ENCODE assay signal across 26 cellular contexts in the genomic region with DNA sequence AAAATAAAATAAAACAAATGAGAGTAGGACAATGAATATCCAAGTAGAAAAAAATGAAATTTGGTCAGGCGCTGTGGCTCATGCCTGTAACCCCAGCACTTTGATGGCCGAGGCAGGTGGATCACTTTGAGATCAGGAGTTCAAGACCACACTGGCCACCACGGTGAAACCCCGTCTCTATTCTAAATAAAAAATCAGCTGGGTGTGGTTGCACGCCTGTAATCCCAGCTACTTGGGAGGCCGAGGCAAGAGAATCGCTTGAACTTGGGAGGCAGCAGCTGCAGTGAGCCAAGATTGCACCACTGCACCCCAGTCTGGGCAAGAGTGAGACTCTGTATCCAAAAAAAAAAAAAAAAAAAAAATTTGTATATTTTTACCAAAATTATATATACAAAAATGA. TPM values are rescaled to one million over a fixed set of nuclear protein-coding genes. Genes with fewer than 3 reads are reported as not detected.
DNase-seq lines count a peak whose midpoint lies in the region; ATAC-seq, FAIRE-seq and TF ChIP-seq lines count a peak whose summit lies in the region.
"Had no signal": no experiment of that assay in that cellular context is flagged by ENCODE, and none has a peak within 500 bp of the region (broad histone marks: within the 10 kb centered on the region; RNA-seq: fewer than 3 reads in every experiment).

No MANE protein-coding gene starts in this region.

- H3K4me2 ChIP-seq in mammary epithelial cell (ENCODE audit: insufficient read depth, low read depth, low read length): peak overlapping the region; percentile 60
- H3K4me2 ChIP-seq in keratinocyte (ENCODE audit: control insufficient read depth, extremely low read depth, insufficient read depth, low read depth, low read length): peak overlapping the region; percentile 67
- H3K4me2 ChIP-seq: A549, BLaER1 had no signal

- H3K4me1 ChIP-seq in mammary epithelial cell (ENCODE audit: insufficient read depth, low read length) (peaks cover 10% of the 10 kb centered on the region), breast epithelium (no peaks in the 10 kb centered on the region), esophagus (ENCODE audit: control insufficient read depth in 2 of 2, insufficient read depth in 2 of 2, low read length in 1 of 2) (no peaks in the 10 kb centered on the region), keratinocyte (ENCODE audit: control insufficient read depth, extremely low read depth, insufficient read depth, low read length) (peaks cover 12% of the 10 kb centered on the region)
- H3K4me1 ChIP-seq: BE2C, BLaER1 had no signal

- CTCF ChIA-PET in mammary epithelial cell (lab: Charles Lee; ENCODE audit: low non-redundant PET): no interaction called here

- no peak for FAIRE-seq in keratinocyte (lab: Jason Lieb, UNC)
- FAIRE-seq: A549, GM12878, GM12892, GM19239 had no signal

- H3K27me3 ChIP-seq in mammary epithelial cell (ENCODE audit: insufficient read depth, low read length): no peaks in the 10 kb centered on the region
- H3K27me3 ChIP-seq in breast epithelium: no peaks in the 10 kb centered on the region
- H3K27me3 ChIP-seq in esophagus (ENCODE audit: control insufficient read depth in 1 of 2, insufficient read depth in 2 of 2, low read length in 2 of 2): no peaks in the 10 kb centered on the region
- H3K27me3 ChIP-seq in keratinocyte (ENCODE audit: control insufficient read depth, extremely low read depth, insufficient read depth, low read length): no peaks in the 10 kb centered on the region
- H3K27me3 ChIP-seq: BE2C, BLaER1 had no signal

- BruUV-seq in mammary epithelial cell (replicated peaks; lab: Mats Ljungman, UMichigan): no TSS peak

- DNase-seq in mammary epithelial cell (no peak), breast epithelium (ENCODE audit: low spot score in 2 of 2) (no peak), keratinocyte (ENCODE audit: low read depth, low spot score) (no peak), AG08396 (ENCODE audit: low spot score) (no peak)
- DNase-seq: BE2C; C1 segment of cervical spinal cord; CD4-positive, alpha-beta memory T cell; CD4-positive, CD25-positive, alpha-beta regulatory T cell; CD8-positive, alpha-beta memory T cell; COR-L47; DMS 273 treated with DMSO at 0.1 percent for 48 hours; DMS153; DMS53; DMS79; DND-41; EL; GDM1 had no signal

- TF ChIP-seq CTCF in mammary epithelial cell (conservative IDR thresholded peaks at IDR 0.05 in 1 of 2, IDR thresholded peaks at IDR 0.05 in 1 of 2; ENCODE audit: extremely low read depth in 1 of 2, insufficient read depth in 1 of 2, low read depth in 1 of 2, low read length in 2 of 2) (no peak), breast epithelium (IDR thresholded peaks at IDR 0.05) (no peak), keratinocyte (optimal IDR thresholded peaks at IDR 0.05 in 1 of 3, IDR thresholded peaks at IDR 0.05 in 1 of 3, conservative IDR thresholded peaks at IDR 0.05 in 1 of 3; ENCODE audit: extremely low read depth in 1 of 3, insufficient read depth in 2 of 3, low read length in 3 of 3) (no peak)

- H3K4me3 ChIP-seq in mammary epithelial cell (replicated peaks in 1 of 3; ENCODE audit: insufficient read depth in 1 of 3, low read depth in 2 of 3, low read length in 3 of 3) (no peak overlapping the region), breast epithelium (no peak overlapping the region), esophagus (ENCODE audit: low read depth in 1 of 2, low read length in 2 of 2) (no peak overlapping the region), keratinocyte (ENCODE audit: control insufficient read depth in 2 of 3, extremely low read depth in 1 of 3, insufficient read depth in 2 of 3, low read depth in 1 of 3, low read length in 3 of 3) (no peak overlapping the region)
- H3K4me3 ChIP-seq: A549, BLaER1, GM12878 had no signal

- TF ChIP-seq POLR2A in breast epithelium (IDR thresholded peaks at IDR 0.05): no peak
- no peak for TF ChIP-seq POLR2A in GM18505 (IDR thresholded peaks at IDR 0.05; ENCODE audit: borderline replicate concordance, extremely low read depth, insufficient read depth, insufficient read length)

- H3K27ac ChIP-seq in mammary epithelial cell (ENCODE audit: insufficient read depth, low read depth, low read length): no peak overlapping the region
- H3K27ac ChIP-seq in breast epithelium: no peak overlapping the region
- peak overlapping the region; percentile 14 to 47 for H3K27ac ChIP-seq in esophagus (ENCODE audit: low read depth in 2 of 2, low read length in 1 of 2)
- H3K27ac ChIP-seq in keratinocyte (ENCODE audit: control insufficient read depth, insufficient read depth, low read length): no peak overlapping the region
- H3K27ac ChIP-seq: 22Rv1, A549, BLaER1 had no signal

- H3K9me1 ChIP-seq in keratinocyte (ENCODE audit: control insufficient read depth, extremely low read depth, insufficient read depth, low read length): no peaks in the 10 kb centered on the region

- no peak overlapping the region for H2AFZ ChIP-seq in mammary epithelial cell (ENCODE audit: low read depth, low read length)
- H2AFZ ChIP-seq in keratinocyte (ENCODE audit: control insufficient read depth, low read length): no peak overlapping the region

- intact Hi-C loops in mammary epithelial cell (cut with micrococcal nuclease): no loop called here
- intact Hi-C loops in breast epithelium (cut with DNase I; ENCODE audit: low total_unique reads): no loop called here

- H3K9ac ChIP-seq in mammary epithelial cell (ENCODE audit: insufficient read depth, low read length): no peak overlapping the region
- no peak overlapping the region for H3K9ac ChIP-seq in keratinocyte (ENCODE audit: control insufficient read depth, extremely low read depth, insufficient read depth, low read length)
- H3K9ac ChIP-seq: BLaER1 had no signal

- ATAC-seq in GM18505 (IDR thresholded peaks at IDR 0.05; ENCODE audit: unreplicated experiment): no peak
- ATAC-seq in GM21423 (IDR thresholded peaks at IDR 0.05; ENCODE audit: unreplicated experiment): no peak
- ATAC-seq: A549, GM12878 had no signal

- H3K36me3 ChIP-seq in mammary epithelial cell (ENCODE audit: insufficient read depth, low read length) (no peaks in the 10 kb centered on the region), breast epithelium (no peaks in the 10 kb centered on the region), esophagus (ENCODE audit: control insufficient read depth in 2 of 2, insufficient read depth in 2 of 2, low read length in 1 of 2) (no peaks in the 10 kb centered on the region), keratinocyte (ENCODE audit: control insufficient read depth in 2 of 2, extremely low read depth in 1 of 2, insufficient read depth in 2 of 2, low read length in 2 of 2) (no peaks in the 10 kb centered on the region)
- H3K36me3 ChIP-seq: BE2C, BLaER1 had no signal

- H4K20me1 ChIP-seq in mammary epithelial cell (ENCODE audit: insufficient read depth, low read length) (no peaks in the 10 kb centered on the region), keratinocyte (ENCODE audit: control insufficient read depth, extremely low read depth, insufficient read depth, low read length) (no peaks in the 10 kb centered on the region)
- H4K20me1 ChIP-seq: BLaER1 had no signal

- H3K9me3 ChIP-seq in mammary epithelial cell (replicated peaks; ENCODE audit: insufficient read depth, low read length): no peaks in the 10 kb centered on the region
- no peaks in the 10 kb centered on the region for H3K9me3 ChIP-seq in breast epithelium
- no peaks in the 10 kb centered on the region for H3K9me3 ChIP-seq in esophagus (ENCODE audit: control insufficient read depth in 2 of 2, insufficient read depth in 1 of 2, low read depth in 1 of 2, low read length in 1 of 2)
- no peaks in the 10 kb centered on the region for H3K9me3 ChIP-seq in keratinocyte (ENCODE audit: control insufficient read depth, low read depth, low read length)
- H3K9me3 ChIP-seq: A549, BE2C had no signal

- H3K79me2 ChIP-seq in mammary epithelial cell (ENCODE audit: insufficient read depth, low read length): no peaks in the 10 kb centered on the region
- H3K79me2 ChIP-seq in keratinocyte (ENCODE audit: control insufficient read depth, insufficient read depth, low read length): no peaks in the 10 kb centered on the region

- WGBS in mammary epithelial cell (ENCODE audit: low coverage, missing lambda C conversion rate): 90% methylated on average over 4 of the region's 7 CpGs
- WGBS in esophagus, 2 donors: 61 to 68% methylated on average over 7 of the region's 7 CpGs

- in situ Hi-C loops in mammary epithelial cell (cut with MboI; ENCODE audit: low sequenced_read_pairs in 2 of 2): no loop called here

- dilution Hi-C loops in mammary epithelial cell (cut with HindIII; ENCODE audit: low sequenced_read_pairs): no loop called here
- dilution Hi-C loops in keratinocyte (cut with MboI; ENCODE audit: extremely low pct_ligation_motif_present, low sequenced_read_pairs): no loop called here

RNA-seq across cellular contexts. Expression of a gene that starts 18.2 kb away (rescaled TPM):
- 10 to 100 TPM; 11.4 to 13.5 TPM for total RNA-seq in mammary epithelial cell
- polyA plus RNA-seq in mammary epithelial cell: 5.1 TPM
- polyA minus RNA-seq in mammary epithelial cell: 2.6 TPM
- total RNA-seq in breast epithelium: 10 to 100 TPM; 14.4 to 29.4 (median 20.3) TPM
- polyA plus RNA-seq in esophagus: 1 to 10 TPM; 7.8 to 8.6 TPM
- polyA plus RNA-seq in keratinocyte: 9.0 to 15.4 TPM (median 10.9 TPM) in 3 replicates
- 42.8 TPM for polyA plus RNA-seq in keratinocyte (2011; ENCODE audit: low read depth)
- 6.3 and 13.7 TPM in 2 replicates for polyA plus RNA-seq in keratinocyte (2011; cell fraction: cytosol; rRNA removed)
- 17.9 and 21.1 TPM in 2 replicates for polyA plus RNA-seq in keratinocyte (2011; cell fraction: nucleus; rRNA removed)
- polyA plus RNA-seq in keratinocyte (2012; ENCODE audit: low replicate concordance): 7.8 and 11.8 TPM in 2 replicates
- polyA minus RNA-seq in keratinocyte: 0.59 to 10.1 TPM (median 6.5 TPM) in 3 replicates
- polyA minus RNA-seq in keratinocyte (2011; cell fraction: cytosol; rRNA and poly(A)+ RNA removed): 3.1 TPM
- 5.7 and 12.8 TPM in 2 replicates for polyA minus RNA-seq in keratinocyte (2011; cell fraction: nucleus; rRNA and poly(A)+ RNA removed)

Comparison
In these comparisons a context has a peak if more than half of its experiments do, and no peak if none do; other contexts are left out.
1. H3K27ac ChIP-seq: peak in esophagus (2 of 2); none in mammary epithelial cell (single experiment), breast epithelium (0 of 2) and keratinocyte (single experiment).